Comparison of ENCODE assay signal across 22 cellular contexts in genomic region chr18:10322408-10322807, GRCh38.
"Had no signal": no experiment of that assay in that cellular context is flagged by ENCODE, and none has a peak within 500 bp of the region (broad histone marks: within the 10 kb centered on the region; RNA-seq: fewer than 3 reads in every experiment).

No MANE protein-coding gene starts in this region.

- H3K27me3 ChIP-seq: ascending aorta, gastroesophageal sphincter, heart left ventricle, transverse colon, vagina had no signal

- H3K4me3 ChIP-seq: ascending aorta, gastroesophageal sphincter, heart left ventricle, transverse colon, vagina had no signal

- H3K4me1 ChIP-seq: ascending aorta, gastroesophageal sphincter, transverse colon, vagina had no signal

- H3K4me1 Mint-ChIP-seq: activated CD4-positive, alpha-beta memory T cell treated with anti-CD3 and anti-CD28 coated beads, Interleukin-2, amount 10 ng/mL, durations not matched to agents 7 days and 5 days; activated CD8-positive, alpha-beta memory T cell treated with anti-CD3 and anti-CD28 coated beads, Interleukin-2, amount 10 ng/mL, durations not matched to agents 7 days and 5 days had no signal

- DNase-seq: activated CD4-positive, alpha-beta memory T cell treated with anti-CD3 and anti-CD28 coated beads, Interleukin-2, amount 10 ng/mL, durations not matched to agents 7 days and 5 days; activated CD4-positive, alpha-beta T cell treated with anti-CD3 and anti-CD28 coated beads for 48 hours; activated CD4-positive, CD25-positive, alpha-beta regulatory T cell; activated CD8-positive, alpha-beta memory T cell treated with anti-CD3 and anti-CD28 coated beads, Interleukin-2, amount 10 ng/mL, durations not matched to agents 7 days and 5 days; activated naive CD4-positive, alpha-beta T cell treated with anti-CD3 and anti-CD28 coated beads for 36 hours; dermis blood vessel endothelial cell; effector memory CD8-positive, alpha-beta T cell; heart left ventricle; kidney glomerular epithelial cell; left ventricle myocardium superior; naive B cell; stimulated activated CD4-positive, alpha-beta T cell treated with anti-CD3 and anti-CD28 coated beads, Interleukin-2, amount 100 ng/mL, for 24 hours; T-helper 1 cell; T-helper 9 cell; transverse colon had no signal

- H3K9me3 ChIP-seq: ascending aorta, gastroesophageal sphincter, heart left ventricle, transverse colon, vagina had no signal

- H3K27ac Mint-ChIP-seq: activated CD4-positive, alpha-beta memory T cell treated with anti-CD3 and anti-CD28 coated beads, Interleukin-2, amount 10 ng/mL, durations not matched to agents 7 days and 5 days; activated CD8-positive, alpha-beta memory T cell treated with anti-CD3 and anti-CD28 coated beads, Interleukin-2, amount 10 ng/mL, durations not matched to agents 7 days and 5 days; activated naive CD4-positive, alpha-beta T cell treated with anti-CD3 and anti-CD28 coated beads for 36 hours; effector memory CD8-positive, alpha-beta T cell; memory B cell; stimulated activated naive CD8-positive, alpha-beta T cell treated with anti-CD3 and anti-CD28 coated beads, Interleukin-15, Interleukin-2, amounts not matched to agents 100 ng/mL and 50 ng/mL, for 24 hours had no signal

- H3K27me3 Mint-ChIP-seq: stimulated activated naive CD8-positive, alpha-beta T cell treated with anti-CD3 and anti-CD28 coated beads, Interleukin-15, Interleukin-2, amounts not matched to agents 100 ng/mL and 50 ng/mL, for 24 hours had no signal

- H3K27ac ChIP-seq: ascending aorta, epithelial cell of prostate, gastroesophageal sphincter, heart left ventricle, transverse colon, vagina had no signal

- H3K36me3 ChIP-seq: ascending aorta, gastroesophageal sphincter, heart left ventricle, transverse colon, vagina had no signal

- ATAC-seq: activated CD8-positive, alpha-beta memory T cell treated with anti-CD3 and anti-CD28 coated beads, Interleukin-2, amount 10 ng/mL, durations not matched to agents 7 days and 5 days; effector memory CD8-positive, alpha-beta T cell; gastroesophageal sphincter; left ventricle myocardium superior had no signal

- H3K36me3 Mint-ChIP-seq: activated CD8-positive, alpha-beta memory T cell treated with anti-CD3 and anti-CD28 coated beads, Interleukin-2, amount 10 ng/mL, durations not matched to agents 7 days and 5 days; memory B cell; naive B cell had no signal

- H3K9me3 Mint-ChIP-seq: activated CD4-positive, alpha-beta memory T cell treated with anti-CD3 and anti-CD28 coated beads, Interleukin-2, amount 10 ng/mL, durations not matched to agents 7 days and 5 days; activated naive CD4-positive, alpha-beta T cell treated with anti-CD3 and anti-CD28 coated beads for 36 hours; effector memory CD8-positive, alpha-beta T cell; memory B cell; naive B cell; neural crest cell; stimulated activated naive CD8-positive, alpha-beta T cell treated with anti-CD3 and anti-CD28 coated beads, Interleukin-15, Interleukin-2, amounts not matched to agents 100 ng/mL and 50 ng/mL, for 24 hours had no signal

- H3K4me3 Mint-ChIP-seq: activated CD4-positive, alpha-beta memory T cell treated with anti-CD3 and anti-CD28 coated beads, Interleukin-2, amount 10 ng/mL, durations not matched to agents 7 days and 5 days; activated CD8-positive, alpha-beta memory T cell treated with anti-CD3 and anti-CD28 coated beads, Interleukin-2, amount 10 ng/mL, durations not matched to agents 7 days and 5 days; activated naive CD4-positive, alpha-beta T cell treated with anti-CD3 and anti-CD28 coated beads for 36 hours; effector memory CD8-positive, alpha-beta T cell; memory B cell; naive B cell; neural crest cell; stimulated activated naive CD8-positive, alpha-beta T cell treated with anti-CD3 and anti-CD28 coated beads, Interleukin-15, Interleukin-2, amounts not matched to agents 100 ng/mL and 50 ng/mL, for 24 hours had no signal
